19 cellular contexts compared by ENCODE assay signal in genomic region chr11:43948341-43949185, GRCh38. TPM values are rescaled to one million over a fixed set of nuclear protein-coding genes. Genes with fewer than 3 reads are reported as not detected.
"Had no signal": no experiment of that assay in that cellular context is flagged by ENCODE, and none has a peak within 500 bp of the region (broad histone marks: within the 10 kb centered on the region; RNA-seq: fewer than 3 reads in every experiment).

No MANE protein-coding gene starts in this region.

- H3K79me2 ChIP-seq: parathyroid adenoma had no signal

- H3K9me3 Mint-ChIP-seq: activated naive CD4-positive, alpha-beta T cell treated with anti-CD3 and anti-CD28 coated beads, Interleukin-2, amount 10 ng/mL, durations not matched to agents 7 days and 5 days; stimulated activated memory B cell treated with anti-CD40 and anti-IgM and Interleukin-4, amounts not matched to agents 10 μg/mL and 1 μg/mL and 100 μg/mL, for 72 hours had no signal

- H3K4me1 ChIP-seq: parathyroid adenoma had no signal

- H3K27ac ChIP-seq: neutrophil, parathyroid adenoma had no signal

- H3K9ac ChIP-seq: parathyroid adenoma had no signal

- FAIRE-seq: astrocyte, bronchial epithelial cell, frontal cortex had no signal

- DNase-seq: activated CD4-positive, alpha-beta T cell treated with anti-CD3 and anti-CD28 coated beads for 1 hour; activated CD4-positive, alpha-beta T cell treated with anti-CD3 and anti-CD28 coated beads, Interleukin-2, amount 50 U/mL, for 48 hours; activated naive CD4-positive, alpha-beta T cell treated with anti-CD3 and anti-CD28 coated beads, Interleukin-2, amount 10 ng/mL, durations not matched to agents 7 days and 5 days; activated T-cell treated with anti-CD3 and anti-CD28 coated beads, Interleukin-2, amount 50 U/mL, for 1 hour; dermis blood vessel endothelial cell; heart left ventricle; immature natural killer cell; left cardiac atrium; midbrain; stimulated activated CD4-positive, alpha-beta T cell treated with anti-CD3 and anti-CD28 coated beads, Interleukin-12 subunit alpha, Interleukin-12 subunit beta, amount 100 ng/mL, for 4 hours; T-helper 1 cell had no signal

- H3K36me3 Mint-ChIP-seq: activated naive CD4-positive, alpha-beta T cell treated with anti-CD3 and anti-CD28 coated beads, Interleukin-2, amount 10 ng/mL, durations not matched to agents 7 days and 5 days; stimulated activated memory B cell treated with anti-CD40 and anti-IgM and Interleukin-4, amounts not matched to agents 10 μg/mL and 1 μg/mL and 100 μg/mL, for 72 hours; type B pancreatic cell had no signal

- H3K4me3 ChIP-seq: heart left ventricle, lung had no signal

- H3K36me3 ChIP-seq: neutrophil had no signal

- H3K9me3 ChIP-seq: heart left ventricle, neutrophil had no signal

- H3K4me3 Mint-ChIP-seq: activated naive CD4-positive, alpha-beta T cell treated with anti-CD3 and anti-CD28 coated beads, Interleukin-2, amount 10 ng/mL, durations not matched to agents 7 days and 5 days; immature natural killer cell; stimulated activated memory B cell treated with anti-CD40 and anti-IgM and Interleukin-4, amounts not matched to agents 10 μg/mL and 1 μg/mL and 100 μg/mL, for 72 hours; type B pancreatic cell had no signal

- ATAC-seq: heart left ventricle; left cardiac atrium; stimulated activated memory B cell treated with anti-CD40 and anti-IgM and Interleukin-4, amounts not matched to agents 10 μg/mL and 1 μg/mL and 100 μg/mL, for 72 hours had no signal

- H3K27ac Mint-ChIP-seq: activated naive CD4-positive, alpha-beta T cell treated with anti-CD3 and anti-CD28 coated beads, Interleukin-2, amount 10 ng/mL, durations not matched to agents 7 days and 5 days; immature natural killer cell; stimulated activated memory B cell treated with anti-CD40 and anti-IgM and Interleukin-4, amounts not matched to agents 10 μg/mL and 1 μg/mL and 100 μg/mL, for 72 hours; type B pancreatic cell had no signal

- H2AFZ ChIP-seq: parathyroid adenoma had no signal

RNA-seq across cellular contexts. Expression of gene C11orf96, which starts 6.1 kb away (rescaled TPM):
- polyA plus RNA-seq: immature natural killer cell had no signal
